Comparison of ENCODE assay signal across 1 cellular context in the genomic region with DNA sequence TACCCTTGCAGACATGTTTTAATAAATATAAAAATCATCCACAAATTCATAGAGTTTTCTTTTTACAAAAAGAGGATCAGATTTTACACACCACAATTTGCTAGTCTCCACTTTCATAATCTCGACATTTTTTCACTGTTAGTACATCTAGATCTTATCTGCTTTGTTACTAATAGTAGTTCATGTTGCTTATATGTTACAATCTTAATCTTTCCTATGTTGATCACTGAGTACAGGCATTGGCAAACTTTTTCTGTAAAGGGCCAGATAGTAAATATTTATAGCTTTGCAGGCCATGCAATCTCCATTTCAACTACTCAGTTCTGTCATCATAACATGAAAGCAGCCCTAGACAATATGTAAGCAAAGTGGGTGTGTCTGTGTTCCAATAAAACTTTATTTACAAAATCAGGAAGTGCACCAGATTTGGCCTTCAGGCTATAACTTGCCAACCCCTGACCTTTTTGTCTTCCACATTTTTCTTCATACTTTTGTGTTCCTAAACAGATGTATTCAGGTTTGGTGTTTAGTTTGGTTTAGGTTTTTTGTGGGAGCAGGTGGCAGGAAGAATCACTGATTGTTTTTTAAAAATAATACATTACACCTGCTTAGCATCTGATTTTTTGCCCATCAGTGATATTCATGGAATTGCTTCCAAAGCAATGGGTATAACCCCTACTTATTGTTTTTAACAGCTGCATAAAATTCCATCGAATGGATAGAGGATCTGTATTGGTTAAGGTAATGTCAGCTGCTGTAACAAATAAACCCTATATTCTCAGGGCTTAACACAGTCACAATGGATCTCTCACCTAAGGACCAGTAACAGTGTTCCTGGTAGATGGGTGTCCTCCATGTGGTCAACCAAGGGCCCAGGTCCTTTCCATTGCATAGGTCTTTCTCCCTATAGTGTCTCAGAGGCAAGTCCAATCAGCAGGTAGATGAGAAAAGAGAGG.
TF ChIP-seq lines count a peak whose summit lies in the region.

No MANE protein-coding gene starts in this region.

TF ChIP-seq in K562, 482 proteins besides CTCF, POLR2A, EP300 and RAD21 (continued from another document):
- TF ChIP-seq, protein P1, sequence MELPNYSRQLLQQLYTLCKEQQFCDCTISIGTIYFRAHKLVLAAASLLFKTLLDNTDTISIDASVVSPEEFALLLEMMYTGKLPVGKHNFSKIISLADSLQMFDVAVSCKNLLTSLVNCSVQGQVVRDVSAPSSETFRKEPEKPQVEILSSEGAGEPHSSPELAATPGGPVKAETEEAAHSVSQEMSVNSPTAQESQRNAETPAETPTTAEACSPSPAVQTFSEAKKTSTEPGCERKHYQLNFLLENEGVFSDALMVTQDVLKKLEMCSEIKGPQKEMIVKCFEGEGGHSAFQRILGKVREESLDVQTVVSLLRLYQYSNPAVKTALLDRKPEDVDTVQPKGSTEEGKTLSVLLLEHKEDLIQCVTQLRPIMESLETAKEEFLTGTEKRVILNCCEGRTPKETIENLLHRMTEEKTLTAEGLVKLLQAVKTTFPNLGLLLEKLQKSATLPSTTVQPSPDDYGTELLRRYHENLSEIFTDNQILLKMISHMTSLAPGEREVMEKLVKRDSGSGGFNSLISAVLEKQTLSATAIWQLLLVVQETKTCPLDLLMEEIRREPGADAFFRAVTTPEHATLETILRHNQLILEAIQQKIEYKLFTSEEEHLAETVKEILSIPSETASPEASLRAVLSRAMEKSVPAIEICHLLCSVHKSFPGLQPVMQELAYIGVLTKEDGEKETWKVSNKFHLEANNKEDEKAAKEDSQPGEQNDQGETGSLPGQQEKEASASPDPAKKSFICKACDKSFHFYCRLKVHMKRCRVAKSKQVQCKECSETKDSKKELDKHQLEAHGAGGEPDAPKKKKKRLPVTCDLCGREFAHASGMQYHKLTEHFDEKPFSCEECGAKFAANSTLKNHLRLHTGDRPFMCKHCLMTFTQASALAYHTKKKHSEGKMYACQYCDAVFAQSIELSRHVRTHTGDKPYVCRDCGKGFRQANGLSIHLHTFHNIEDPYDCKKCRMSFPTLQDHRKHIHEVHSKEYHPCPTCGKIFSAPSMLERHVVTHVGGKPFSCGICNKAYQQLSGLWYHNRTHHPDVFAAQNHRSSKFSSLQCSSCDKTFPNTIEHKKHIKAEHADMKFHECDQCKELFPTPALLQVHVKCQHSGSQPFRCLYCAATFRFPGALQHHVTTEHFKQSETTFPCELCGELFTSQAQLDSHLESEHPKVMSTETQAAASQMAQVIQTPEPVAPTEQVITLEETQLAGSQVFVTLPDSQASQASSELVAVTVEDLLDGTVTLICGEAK (IDR thresholded peaks at IDR 0.05): peak; percentile 95
- TF ChIP-seq, protein P1 (CRISPR knock-in tag; IDR thresholded peaks at IDR 0.05): peak; percentile 93
- TF ChIP-seq ELF2 (CRISPR knock-in tag; IDR thresholded peaks at IDR 0.05): no peak
- TF ChIP-seq SPI1 (IDR thresholded peaks at IDR 0.05; ENCODE audit: borderline replicate concordance, low read depth, low read length): peak; percentile 74
- no peak for TF ChIP-seq MECOM (CRISPR knock-in tag; IDR thresholded peaks at IDR 0.05)
- no peak for TF ChIP-seq ZNF785 (CRISPR knock-in tag; IDR thresholded peaks at IDR 0.05)
- TF ChIP-seq, protein P2, sequence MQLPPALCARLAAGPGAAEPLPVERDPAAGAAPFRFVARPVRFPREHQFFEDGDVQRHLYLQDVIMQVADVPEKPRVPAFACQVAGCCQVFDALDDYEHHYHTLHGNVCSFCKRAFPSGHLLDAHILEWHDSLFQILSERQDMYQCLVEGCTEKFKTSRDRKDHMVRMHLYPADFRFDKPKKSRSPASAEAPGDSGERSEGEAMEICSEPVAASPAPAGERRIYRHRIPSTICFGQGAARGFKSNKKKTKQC (CRISPR knock-in tag; IDR thresholded peaks at IDR 0.05): no peak
- peak; percentile 51; the same call in 1 of the 2 replicates for TF ChIP-seq KLF13 (tag; IDR thresholded peaks at IDR 0.05; ENCODE audit: borderline replicate concordance, low read depth)
